Comparison of ENCODE assay signal across 14 cellular contexts in genomic region chr4:2733001-2733843, GRCh38. TPM values are rescaled to one million over a fixed set of nuclear protein-coding genes. Genes with fewer than 3 reads are reported as not detected.
DNase-seq lines count a peak whose midpoint lies in the region; ATAC-seq and TF ChIP-seq lines count a peak whose summit lies in the region.
"Had no signal": no experiment of that assay in that cellular context is flagged by ENCODE, and none has a peak within 500 bp of the region (broad histone marks: within the 10 kb centered on the region; RNA-seq: fewer than 3 reads in every experiment).

No MANE protein-coding gene starts in this region.

- H3K4me3 ChIP-seq in sigmoid colon: no peak overlapping the region
- H3K4me3 ChIP-seq: smooth muscle cell had no signal

- WGBS in sigmoid colon, 2 donors: 89 to 90% methylated on average over 21 of the region's 21 CpGs

- peak overlapping the region; percentile 35 for H3K27ac Mint-ChIP-seq in activated CD4-positive, alpha-beta memory T cell treated with anti-CD3 and anti-CD28 coated beads, Interleukin-2, amount 10 ng/mL, durations not matched to agents 7 days and 5 days
- H3K27ac Mint-ChIP-seq in activated CD4-positive, alpha-beta memory T cell treated with anti-CD3 and anti-CD28 coated beads for 36 hours: no peak overlapping the region
- peak overlapping the region; percentile 25 for H3K27ac Mint-ChIP-seq in activated CD8-positive, alpha-beta T cell treated with anti-CD3 and anti-CD28 coated beads for 36 hours
- H3K27ac Mint-ChIP-seq in activated T-helper 2 cell treated with anti-CD3 and anti-CD28 coated beads, Interferon-gamma antibody, Interleukin-2, Interleukin-4, amounts not matched to agents 10 μg/mL and 5 μg/mL and 100 μg/mL, durations not matched to agents 14 hours and 24 hours and 36 hours: no peak overlapping the region

- peaks cover 12% of the 10 kb centered on the region for H3K4me1 Mint-ChIP-seq in activated CD4-positive, alpha-beta memory T cell treated with anti-CD3 and anti-CD28 coated beads, Interleukin-2, amount 10 ng/mL, durations not matched to agents 7 days and 5 days
- peaks cover 4% of the 10 kb centered on the region for H3K4me1 Mint-ChIP-seq in activated CD4-positive, alpha-beta memory T cell treated with anti-CD3 and anti-CD28 coated beads for 36 hours (ENCODE audit: low read depth)
- peaks cover 3% of the 10 kb centered on the region for H3K4me1 Mint-ChIP-seq in activated CD8-positive, alpha-beta T cell treated with anti-CD3 and anti-CD28 coated beads for 36 hours (ENCODE audit: low read depth)
- no peaks in the 10 kb centered on the region for H3K4me1 Mint-ChIP-seq in activated T-helper 2 cell treated with anti-CD3 and anti-CD28 coated beads, Interferon-gamma antibody, Interleukin-2, Interleukin-4, amounts not matched to agents 10 μg/mL and 5 μg/mL and 100 μg/mL, durations not matched to agents 14 hours and 24 hours and 36 hours (ENCODE audit: low read depth)

- H3K27ac ChIP-seq in sigmoid colon: no peak overlapping the region

- CTCF ChIA-PET in activated CD4-positive, alpha-beta memory T cell treated with anti-CD3 and anti-CD28 coated beads, Interleukin-2, amount 10 ng/mL, durations not matched to agents 7 days and 5 days (lab: Charles Lee): no interaction called here
- CTCF ChIA-PET in activated CD4-positive, alpha-beta memory T cell treated with anti-CD3 and anti-CD28 coated beads for 36 hours (lab: Charles Lee): no interaction called here
- CTCF ChIA-PET in activated CD8-positive, alpha-beta T cell treated with anti-CD3 and anti-CD28 coated beads for 36 hours (lab: Charles Lee): no interaction called here

- H3K4me3 Mint-ChIP-seq in activated CD4-positive, alpha-beta memory T cell treated with anti-CD3 and anti-CD28 coated beads, Interleukin-2, amount 10 ng/mL, durations not matched to agents 7 days and 5 days: no peak overlapping the region
- H3K4me3 Mint-ChIP-seq in activated CD4-positive, alpha-beta memory T cell treated with anti-CD3 and anti-CD28 coated beads for 36 hours: no peak overlapping the region
- H3K4me3 Mint-ChIP-seq in activated CD8-positive, alpha-beta T cell treated with anti-CD3 and anti-CD28 coated beads for 36 hours: no peak overlapping the region
- no peak overlapping the region for H3K4me3 Mint-ChIP-seq in activated T-helper 2 cell treated with anti-CD3 and anti-CD28 coated beads, Interferon-gamma antibody, Interleukin-2, Interleukin-4, amounts not matched to agents 10 μg/mL and 5 μg/mL and 100 μg/mL, durations not matched to agents 14 hours and 24 hours and 36 hours (ENCODE audit: low read depth)

- H3K36me3 ChIP-seq in sigmoid colon: peaks cover 10 to 49% (median 22%) of the 10 kb centered on the region in 4 donors

- H3K27me3 ChIP-seq in sigmoid colon: no peaks in the 10 kb centered on the region

- intact Hi-C loops in activated CD4-positive, alpha-beta memory T cell treated with anti-CD3 and anti-CD28 coated beads for 36 hours (cut with micrococcal nuclease): no loop called here
- intact Hi-C loops in activated CD8-positive, alpha-beta T cell treated with anti-CD3 and anti-CD28 coated beads for 36 hours (cut with micrococcal nuclease): no loop called here
- intact Hi-C loops in sigmoid colon (cut with DNase I): no loop called here
- intact Hi-C loops in activated T-helper 2 cell treated with anti-CD3 and anti-CD28 coated beads, Interferon-gamma antibody, Interleukin-2, Interleukin-4, amounts not matched to agents 10 μg/mL and 5 μg/mL and 100 μg/mL, durations not matched to agents 14 hours and 24 hours and 36 hours (cut with micrococcal nuclease): no loop called here

- H3K36me3 Mint-ChIP-seq in activated CD4-positive, alpha-beta memory T cell treated with anti-CD3 and anti-CD28 coated beads, Interleukin-2, amount 10 ng/mL, durations not matched to agents 7 days and 5 days (ENCODE audit: low read depth): peaks cover 50% of the 10 kb centered on the region
- H3K36me3 Mint-ChIP-seq in activated CD4-positive, alpha-beta memory T cell treated with anti-CD3 and anti-CD28 coated beads for 36 hours: peaks cover 35% of the 10 kb centered on the region
- peaks cover 36% of the 10 kb centered on the region for H3K36me3 Mint-ChIP-seq in activated CD8-positive, alpha-beta T cell treated with anti-CD3 and anti-CD28 coated beads for 36 hours (ENCODE audit: low read depth)
- H3K36me3 Mint-ChIP-seq in activated T-helper 2 cell treated with anti-CD3 and anti-CD28 coated beads, Interferon-gamma antibody, Interleukin-2, Interleukin-4, amounts not matched to agents 10 μg/mL and 5 μg/mL and 100 μg/mL, durations not matched to agents 14 hours and 24 hours and 36 hours (ENCODE audit: low read depth): peaks cover 56% of the 10 kb centered on the region

- POLR2A ChIA-PET in activated CD4-positive, alpha-beta memory T cell treated with anti-CD3 and anti-CD28 coated beads, Interleukin-2, amount 10 ng/mL, durations not matched to agents 7 days and 5 days (lab: Charles Lee): no interaction called here
- POLR2A ChIA-PET in activated CD4-positive, alpha-beta memory T cell treated with anti-CD3 and anti-CD28 coated beads for 36 hours (lab: Charles Lee): interaction anchor here (0.6 to 1.9 kb wide), 2 partner anchors 7 to 53 kb away, joined by 4 read pairs; no protein-coding TSS in a partner anchor
- POLR2A ChIA-PET in activated CD8-positive, alpha-beta T cell treated with anti-CD3 and anti-CD28 coated beads for 36 hours (lab: Charles Lee): interaction anchor here (1.1 kb wide), 1 partner anchor 13 kb away, joined by 4 read pairs; no protein-coding TSS in a partner anchor

- peaks cover 12% of the 10 kb centered on the region for H3K9me3 Mint-ChIP-seq in activated CD4-positive, alpha-beta memory T cell treated with anti-CD3 and anti-CD28 coated beads, Interleukin-2, amount 10 ng/mL, durations not matched to agents 7 days and 5 days
- H3K9me3 Mint-ChIP-seq in activated CD4-positive, alpha-beta memory T cell treated with anti-CD3 and anti-CD28 coated beads for 36 hours: peaks cover 15% of the 10 kb centered on the region
- H3K9me3 Mint-ChIP-seq in activated CD8-positive, alpha-beta T cell treated with anti-CD3 and anti-CD28 coated beads for 36 hours: peaks cover 11% of the 10 kb centered on the region
- peaks cover 13% of the 10 kb centered on the region for H3K9me3 Mint-ChIP-seq in activated T-helper 2 cell treated with anti-CD3 and anti-CD28 coated beads, Interferon-gamma antibody, Interleukin-2, Interleukin-4, amounts not matched to agents 10 μg/mL and 5 μg/mL and 100 μg/mL, durations not matched to agents 14 hours and 24 hours and 36 hours

- TF ChIP-seq EP300 in sigmoid colon (IDR thresholded peaks at IDR 0.05): no peak

- H3K9me3 ChIP-seq in sigmoid colon: no peaks in the 10 kb centered on the region

- H3K4me1 ChIP-seq in sigmoid colon: no peaks in the 10 kb centered on the region

- no peak for DNase-seq in activated CD4-positive, alpha-beta memory T cell treated with anti-CD3 and anti-CD28 coated beads, Interleukin-2, amount 10 ng/mL, durations not matched to agents 7 days and 5 days
- no peak for DNase-seq in activated CD4-positive, alpha-beta memory T cell treated with anti-CD3 and anti-CD28 coated beads for 36 hours
- no peak for DNase-seq in activated CD8-positive, alpha-beta T cell treated with anti-CD3 and anti-CD28 coated beads for 36 hours
- DNase-seq in left lobe of liver (ENCODE audit: low spot score) (no peak), sigmoid colon (peak; percentile 50)
- DNase-seq in activated T-helper 2 cell treated with anti-CD3 and anti-CD28 coated beads, Interferon-gamma antibody, Interleukin-2, Interleukin-4, amounts not matched to agents 10 μg/mL and 5 μg/mL and 100 μg/mL, durations not matched to agents 14 hours and 24 hours and 36 hours (ENCODE audit: low spot score): no peak
- DNase-seq: CD8-positive, alpha-beta memory T cell; KBM-7; mesendoderm; NCI-H1105 treated with DMSO at 0.1 percent for 48 hours; occipital lobe had no signal

- no peak for TF ChIP-seq CTCF in activated CD8-positive, alpha-beta T cell treated with anti-CD3 and anti-CD28 coated beads for 36 hours (IDR thresholded peaks at IDR 0.05)
- TF ChIP-seq CTCF in sigmoid colon (IDR thresholded peaks at IDR 0.05): no peak

- H3K27me3 Mint-ChIP-seq in activated CD4-positive, alpha-beta memory T cell treated with anti-CD3 and anti-CD28 coated beads, Interleukin-2, amount 10 ng/mL, durations not matched to agents 7 days and 5 days: no peaks in the 10 kb centered on the region
- no peaks in the 10 kb centered on the region for H3K27me3 Mint-ChIP-seq in activated CD4-positive, alpha-beta memory T cell treated with anti-CD3 and anti-CD28 coated beads for 36 hours
- H3K27me3 Mint-ChIP-seq in activated CD8-positive, alpha-beta T cell treated with anti-CD3 and anti-CD28 coated beads for 36 hours: no peaks in the 10 kb centered on the region
- H3K27me3 Mint-ChIP-seq in activated T-helper 2 cell treated with anti-CD3 and anti-CD28 coated beads, Interferon-gamma antibody, Interleukin-2, Interleukin-4, amounts not matched to agents 10 μg/mL and 5 μg/mL and 100 μg/mL, durations not matched to agents 14 hours and 24 hours and 36 hours (ENCODE audit: low read depth): no peaks in the 10 kb centered on the region
- H3K27me3 Mint-ChIP-seq: CD8-positive, alpha-beta memory T cell had no signal

- no peak for TF ChIP-seq POLR2A in sigmoid colon (IDR thresholded peaks at IDR 0.05)

- ATAC-seq in activated CD8-positive, alpha-beta T cell treated with anti-CD3 and anti-CD28 coated beads for 36 hours: no peak
- ATAC-seq in left lobe of liver: peak; percentile 32
- ATAC-seq in HG03135 (IDR thresholded peaks at IDR 0.05; ENCODE audit: unreplicated experiment): no peak
- ATAC-seq in HG02571 (IDR thresholded peaks at IDR 0.05; ENCODE audit: unreplicated experiment): no peak

RNA-seq across cellular contexts. Expression of gene TNIP2, which starts 22.9 kb away (rescaled TPM):
- total RNA-seq in activated CD4-positive, alpha-beta memory T cell treated with anti-CD3 and anti-CD28 coated beads, Interleukin-2, amount 10 ng/mL, durations not matched to agents 7 days and 5 days: 10 to 100 TPM; 56.1 to 58.4 TPM
- 10 to 100 TPM; 74.2 to 77.5 TPM for total RNA-seq in activated CD4-positive, alpha-beta memory T cell treated with anti-CD3 and anti-CD28 coated beads for 36 hours
- total RNA-seq in activated CD8-positive, alpha-beta T cell treated with anti-CD3 and anti-CD28 coated beads for 36 hours: 10 to 100 TPM; 46.1 to 48.1 TPM
- total RNA-seq in left lobe of liver: 13.1 TPM
- total RNA-seq in sigmoid colon: 10 to 100 TPM; 56.3 to 68.8 (median 66.9) TPM
- 10 to 100 TPM; 51.7 to 65.0 (median 51.8) TPM for polyA plus RNA-seq in sigmoid colon
- 69.2 and 72.1 TPM in 2 replicates for total RNA-seq in activated T-helper 2 cell treated with anti-CD3 and anti-CD28 coated beads, Interferon-gamma antibody, Interleukin-2, Interleukin-4, amounts not matched to agents 10 μg/mL and 5 μg/mL and 100 μg/mL, durations not matched to agents 14 hours and 24 hours and 36 hours

RNA-seq across cellular contexts. Expression of gene SH3BP2, which starts 59.7 kb away (rescaled TPM):
- total RNA-seq in activated CD4-positive, alpha-beta memory T cell treated with anti-CD3 and anti-CD28 coated beads, Interleukin-2, amount 10 ng/mL, durations not matched to agents 7 days and 5 days: 10 to 100 TPM; 77.0 to 80.3 TPM
- 10 to 100 TPM; 55.9 to 62.8 TPM for total RNA-seq in activated CD4-positive, alpha-beta memory T cell treated with anti-CD3 and anti-CD28 coated beads for 36 hours
- 10 to 100 TPM; 54.8 to 59.0 TPM for total RNA-seq in activated CD8-positive, alpha-beta T cell treated with anti-CD3 and anti-CD28 coated beads for 36 hours
- total RNA-seq in left lobe of liver: 59.8 TPM
- 10 to 100 TPM; 18.4 to 49.3 (median 24.2) TPM for total RNA-seq in sigmoid colon
- polyA plus RNA-seq in sigmoid colon: 10 to 100 TPM; 18.6 to 82.4 (median 35.6) TPM
- 64.3 and 72.7 TPM in 2 replicates for total RNA-seq in activated T-helper 2 cell treated with anti-CD3 and anti-CD28 coated beads, Interferon-gamma antibody, Interleukin-2, Interleukin-4, amounts not matched to agents 10 μg/mL and 5 μg/mL and 100 μg/mL, durations not matched to agents 14 hours and 24 hours and 36 hours

Comparison
In these comparisons a context has a peak if more than half of its experiments do, and no peak if none do; other contexts are left out.
1. H3K27ac Mint-ChIP-seq: peak in activated CD4-positive, alpha-beta memory T cell treated with anti-CD3 and anti-CD28 coated beads, Interleukin-2, amount 10 ng/mL, durations not matched to agents 7 days and 5 days (single experiment) and activated CD8-positive, alpha-beta T cell treated with anti-CD3 and anti-CD28 coated beads for 36 hours (single experiment); none in activated CD4-positive, alpha-beta memory T cell treated with anti-CD3 and anti-CD28 coated beads for 36 hours (single experiment) and activated T-helper 2 cell treated with anti-CD3 and anti-CD28 coated beads, Interferon-gamma antibody, Interleukin-2, Interleukin-4, amounts not matched to agents 10 μg/mL and 5 μg/mL and 100 μg/mL, durations not matched to agents 14 hours and 24 hours and 36 hours (single experiment).